Comparison of ENCODE assay signal across 1 cellular context in genomic region chr6:103284835-103285234, GRCh38.
TF ChIP-seq lines count a peak whose summit lies in the region.

No MANE protein-coding gene starts in this region.

TF ChIP-seq in liver, 16 proteins besides CTCF, POLR2A, EP300 and RAD21 (continued from another document):
- no peak for TF ChIP-seq REST (IDR thresholded peaks at IDR 0.05)
- TF ChIP-seq FOXA2 (IDR thresholded peaks at IDR 0.05): no peak
- TF ChIP-seq YY1 (IDR thresholded peaks at IDR 0.05): no peak
- TF ChIP-seq, protein P1, sequence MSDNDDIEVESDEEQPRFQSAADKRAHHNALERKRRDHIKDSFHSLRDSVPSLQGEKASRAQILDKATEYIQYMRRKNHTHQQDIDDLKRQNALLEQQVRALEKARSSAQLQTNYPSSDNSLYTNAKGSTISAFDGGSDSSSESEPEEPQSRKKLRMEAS (IDR thresholded peaks at IDR 0.05): peak; percentile 22
- TF ChIP-seq GABPA (IDR thresholded peaks at IDR 0.05 in 1 of 2, conservative IDR thresholded peaks at IDR 0.05 in 1 of 2): no peak
- TF ChIP-seq RXRA (IDR thresholded peaks at IDR 0.05): peak in 1 of 2 donors; percentile 6
- TF ChIP-seq JUND (IDR thresholded peaks at IDR 0.05): no peak
- TF ChIP-seq TAF1 (conservative IDR thresholded peaks at IDR 0.05): no peak
- no peak for TF ChIP-seq SP1 (IDR thresholded peaks at IDR 0.05)
- no peak for TF ChIP-seq NR2F2 (IDR thresholded peaks at IDR 0.05)
- peak in 1 of 2 donors; percentile 20 for TF ChIP-seq HNF4A (conservative IDR thresholded peaks at IDR 0.05)
